In genomic region chr1:16613185-16614147, GRCh38 we compare ENCODE assay signal across 8 cellular contexts. TPM values are rescaled to one million over a fixed set of nuclear protein-coding genes. Genes with fewer than 3 reads are reported as not detected.
DNase-seq lines count a peak whose midpoint lies in the region; ATAC-seq and TF ChIP-seq lines count a peak whose summit lies in the region.

Gene NBPF1, minus strand, starts transcription at chr1:16613564.

- peak; percentile 91 for ATAC-seq in foreskin keratinocyte
- peak; percentile 97 for ATAC-seq in stimulated activated naive CD8-positive, alpha-beta T cell treated with anti-CD3 and anti-CD28 coated beads, Interleukin-15, amount 100 ng/mL, for 72 hours

- H3K27me3 Mint-ChIP-seq in neural crest cell (ENCODE audit: low read depth): no peaks in the 10 kb centered on the region
- no peaks in the 10 kb centered on the region for H3K27me3 Mint-ChIP-seq in stimulated activated naive CD8-positive, alpha-beta T cell treated with anti-CD3 and anti-CD28 coated beads, Interleukin-15, amount 100 ng/mL, for 72 hours

- peak; percentile 88 for DNase-seq in HCEC 1CT
- DNase-seq in MG63: peak; percentile 97
- peak; percentile 99 for DNase-seq in SHP77 treated with DMSO at 0.1 percent for 48 hours (lab: John Stamatoyannopoulos, UW)
- peak; percentile 89 for DNase-seq in activated gamma-delta T cell treated with Interleukin-2 at 50 U/mL for 16 hours
- peak; percentile 91 to 93 for DNase-seq in foreskin keratinocyte
- DNase-seq in neural crest cell (ENCODE audit: low read depth, low spot score): peak; percentile 100
- peak; percentile 89 to 98 for DNase-seq in stimulated activated naive CD8-positive, alpha-beta T cell treated with anti-CD3 and anti-CD28 coated beads, Interleukin-15, amount 100 ng/mL, for 72 hours

- H3K9me3 ChIP-seq in ES-I3 (ENCODE audit: control insufficient read depth, insufficient read depth, low read length) (no peaks in the 10 kb centered on the region), MG63 (no peaks in the 10 kb centered on the region)

- no peak within 1 kb of the TSS for H3K27ac Mint-ChIP-seq in neural crest cell (ENCODE audit: unreplicated experiment)
- no peak within 1 kb of the TSS for H3K27ac Mint-ChIP-seq in stimulated activated naive CD8-positive, alpha-beta T cell treated with anti-CD3 and anti-CD28 coated beads, Interleukin-15, amount 100 ng/mL, for 72 hours

- no peak within 1 kb of the TSS for H3K4me3 Mint-ChIP-seq in neural crest cell
- H3K4me3 Mint-ChIP-seq in stimulated activated naive CD8-positive, alpha-beta T cell treated with anti-CD3 and anti-CD28 coated beads, Interleukin-15, amount 100 ng/mL, for 72 hours: no peak within 1 kb of the TSS

- H3K27me3 ChIP-seq in MG63 (no peaks in the 10 kb centered on the region), foreskin keratinocyte (no peaks in the 10 kb centered on the region)

- peak within 1 kb of the TSS; percentile 15 for H3K27ac ChIP-seq in foreskin keratinocyte

- H3K36me3 Mint-ChIP-seq in neural crest cell (ENCODE audit: low read depth): no peaks in the 10 kb centered on the region

- H3K9ac ChIP-seq in ES-I3 (ENCODE audit: low read depth, low read length): peak within 1 kb of the TSS; percentile 59

- TF ChIP-seq CTCF in foreskin keratinocyte (conservative IDR thresholded peaks at IDR 0.05) (no peak), neural crest cell (conservative IDR thresholded peaks at IDR 0.05) (no peak)

- no peaks in the 10 kb centered on the region for H3K36me3 ChIP-seq in ES-I3 (ENCODE audit: insufficient read depth, low read length)
- H3K36me3 ChIP-seq in MG63: peaks cover under 1% of the 10 kb centered on the region; the same call in 1 of the 2 replicates

- no peaks in the 10 kb centered on the region for H3K9me3 Mint-ChIP-seq in neural crest cell
- H3K9me3 Mint-ChIP-seq in stimulated activated naive CD8-positive, alpha-beta T cell treated with anti-CD3 and anti-CD28 coated beads, Interleukin-15, amount 100 ng/mL, for 72 hours: no peaks in the 10 kb centered on the region

- H3K4me1 Mint-ChIP-seq in neural crest cell: no peaks in the 10 kb centered on the region
- H3K4me1 Mint-ChIP-seq in stimulated activated naive CD8-positive, alpha-beta T cell treated with anti-CD3 and anti-CD28 coated beads, Interleukin-15, amount 100 ng/mL, for 72 hours: no peaks in the 10 kb centered on the region

- no peaks in the 10 kb centered on the region for H3K4me1 ChIP-seq in ES-I3 (ENCODE audit: insufficient read depth, low read length)
- peaks cover 4% of the 10 kb centered on the region for H3K4me1 ChIP-seq in foreskin keratinocyte

- H3K4me3 ChIP-seq in MG63: peak within 1 kb of the TSS; percentile 98

RNA-seq across cellular contexts. Expression of gene NBPF1, which starts in this region (rescaled TPM):
- 8.1 and 9.2 TPM in 2 replicates for total RNA-seq in MG63 (2014; rRNA removed; shearing (Covaris generic); ENCODE audit: low replicate concordance)
- total RNA-seq in foreskin keratinocyte (19.1 and 25.5 TPM in 2 replicates), neural crest cell (124 and 129 TPM in 2 replicates)
- 3.9 and 4.2 TPM in 2 replicates for polyA plus RNA-seq in foreskin keratinocyte

Comparison
In these comparisons a context has a peak if more than half of its experiments do, and no peak if none do; other contexts are left out.
1. Peak in every context shown above with its lines: DNase-seq, ATAC-seq, H3K4me3 ChIP-seq and H3K27ac ChIP-seq.